Comparison of ENCODE assay signal across 17 cellular contexts in genomic region chr22:23244690-23245044, GRCh38.
DNase-seq lines count a peak whose midpoint lies in the region; ATAC-seq and TF ChIP-seq lines count a peak whose summit lies in the region.
"Had no signal": no experiment of that assay in that cellular context is flagged by ENCODE, and none has a peak within 500 bp of the region (broad histone marks: within the 10 kb centered on the region; RNA-seq: fewer than 3 reads in every experiment).

No MANE protein-coding gene starts in this region.

- H3K36me3 Mint-ChIP-seq in activated naive CD4-positive, alpha-beta T cell treated with anti-CD3 and anti-CD28 coated beads, Interleukin-2, amount 50 U/mL, for 24 hours, result peaks cover 3% of the 10 kb centered on the region
- peaks cover 1% of the 10 kb centered on the region for H3K36me3 Mint-ChIP-seq in activated CD8-positive, alpha-beta T cell treated with anti-CD3 and anti-CD28 coated beads, Interleukin-2, amount 10 ng/mL, durations not matched to agents 7 days and 5 days (ENCODE audit: low read depth)

- H3K4me3 ChIP-seq in iPS-20b (ENCODE audit: low read length) (no peak overlapping the region), tibial artery (no peak overlapping the region)
- H3K4me3 ChIP-seq: colonic mucosa, lung, spleen, transverse colon had no signal

- no peak for ATAC-seq in activated CD8-positive, alpha-beta T cell treated with anti-CD3 and anti-CD28 coated beads, Interleukin-2, amount 10 ng/mL, durations not matched to agents 7 days and 5 days
- ATAC-seq in HG02938 (IDR thresholded peaks at IDR 0.05; ENCODE audit: unreplicated experiment), result no peak
- no peak for ATAC-seq in GM18519 (IDR thresholded peaks at IDR 0.05; ENCODE audit: low FRiP score, unreplicated experiment)
- ATAC-seq: activated CD4-positive, CD25-positive, alpha-beta regulatory T cell treated with anti-CD3 and anti-CD28 coated beads, Interleukin-2, amount 50 U/mL, for 24 hours had no signal

- H3K9me3 ChIP-seq in iPS-20b (ENCODE audit: insufficient read depth, low read depth, low read length) (no peaks in the 10 kb centered on the region), tibial artery (no peaks in the 10 kb centered on the region)
- H3K9me3 ChIP-seq: colonic mucosa, spleen, transverse colon had no signal

- H3K4me1 Mint-ChIP-seq in activated naive CD4-positive, alpha-beta T cell treated with anti-CD3 and anti-CD28 coated beads, Interleukin-2, amount 50 U/mL, for 24 hours, result peaks cover 90% of the 10 kb centered on the region
- H3K4me1 Mint-ChIP-seq in activated CD8-positive, alpha-beta T cell treated with anti-CD3 and anti-CD28 coated beads, Interleukin-2, amount 10 ng/mL, durations not matched to agents 7 days and 5 days (ENCODE audit: low read depth), result peaks cover 79% of the 10 kb centered on the region

- H3K9ac ChIP-seq in iPS-20b (ENCODE audit: low read depth, low read length), result peak overlapping the region; percentile 50; the same call in 1 of the 2 replicates

- H3K9me3 Mint-ChIP-seq in activated naive CD4-positive, alpha-beta T cell treated with anti-CD3 and anti-CD28 coated beads, Interleukin-2, amount 50 U/mL, for 24 hours, result no peaks in the 10 kb centered on the region
- H3K9me3 Mint-ChIP-seq in activated CD8-positive, alpha-beta T cell treated with anti-CD3 and anti-CD28 coated beads, Interleukin-2, amount 10 ng/mL, durations not matched to agents 7 days and 5 days (ENCODE audit: insufficient read depth), result no peaks in the 10 kb centered on the region

- POLR2A ChIA-PET in activated CD8-positive, alpha-beta T cell treated with anti-CD3 and anti-CD28 coated beads, Interleukin-2, amount 10 ng/mL, durations not matched to agents 7 days and 5 days (lab: Charles Lee), result no interaction called here

- peak overlapping the region; percentile 41 for H3K27ac Mint-ChIP-seq in activated naive CD4-positive, alpha-beta T cell treated with anti-CD3 and anti-CD28 coated beads, Interleukin-2, amount 50 U/mL, for 24 hours
- peak overlapping the region; percentile 59 for H3K27ac Mint-ChIP-seq in activated CD8-positive, alpha-beta T cell treated with anti-CD3 and anti-CD28 coated beads, Interleukin-2, amount 10 ng/mL, durations not matched to agents 7 days and 5 days

- CTCF ChIA-PET in activated CD8-positive, alpha-beta T cell treated with anti-CD3 and anti-CD28 coated beads, Interleukin-2, amount 10 ng/mL, durations not matched to agents 7 days and 5 days (lab: Charles Lee), result no interaction called here

- H3K27me3 ChIP-seq in iPS-20b (ENCODE audit: insufficient read depth, low read length) (no peaks in the 10 kb centered on the region), tibial artery (no peaks in the 10 kb centered on the region)
- H3K27me3 ChIP-seq: colonic mucosa, spleen, transverse colon had no signal

- H3K36me3 ChIP-seq in iPS-20b (ENCODE audit: insufficient read depth, low read depth, low read length) (no peaks in the 10 kb centered on the region), tibial artery (no peaks in the 10 kb centered on the region)
- H3K36me3 ChIP-seq: colonic mucosa, spleen, transverse colon had no signal

- intact Hi-C loops in tibial artery (cut with DNase I; ENCODE audit: low total_unique reads), result loop anchor here (5.0 to 10.0 kb wide), 2 partner anchors 50 to 1307 kb away; no protein-coding TSS in a partner anchor

- H3K4me1 ChIP-seq in iPS-20b (ENCODE audit: insufficient read depth, low read length) (peaks cover 45% of the 10 kb centered on the region), tibial artery (peaks cover 0 to 88% (median 45%) of the 10 kb centered on the region in 4 donors)
- H3K4me1 ChIP-seq: colonic mucosa had no signal

- no peak for DNase-seq in activated naive CD4-positive, alpha-beta T cell treated with anti-CD3 and anti-CD28 coated beads, Interleukin-2, amount 50 U/mL, for 16 hours
- DNase-seq in activated CD8-positive, alpha-beta T cell treated with anti-CD3 and anti-CD28 coated beads, Interleukin-2, amount 10 ng/mL, durations not matched to agents 7 days and 5 days, result no peak
- DNase-seq in tibial artery, result no peak
- no peak for DNase-seq in activated CD8-positive, alpha-beta memory T cell treated with anti-CD3 and anti-CD28 coated beads, Interleukin-2, amount 50 U/mL, for 48 hours
- DNase-seq: activated effector memory CD4-positive, alpha-beta T cell treated with anti-CD3 and anti-CD28 coated beads, Interleukin-2, amount 50 U/mL, for 16 hours; colonic mucosa; DMS53; NCI-H1436; occipital lobe; spleen; transverse colon had no signal

- peak overlapping the region; percentile 85 for H3K27ac ChIP-seq in iPS-20b (ENCODE audit: low read length)
- H3K27ac ChIP-seq in tibial artery, result peak overlapping the region; percentile 65 to 75
- H3K27ac ChIP-seq: colonic mucosa, transverse colon had no signal

- no peak overlapping the region for H3K4me3 Mint-ChIP-seq in activated naive CD4-positive, alpha-beta T cell treated with anti-CD3 and anti-CD28 coated beads, Interleukin-2, amount 50 U/mL, for 24 hours
- no peak overlapping the region for H3K4me3 Mint-ChIP-seq in activated CD8-positive, alpha-beta T cell treated with anti-CD3 and anti-CD28 coated beads, Interleukin-2, amount 10 ng/mL, durations not matched to agents 7 days and 5 days

- no peak for TF ChIP-seq CTCF in tibial artery (IDR thresholded peaks at IDR 0.05)

- no peaks in the 10 kb centered on the region for H3K27me3 Mint-ChIP-seq in activated naive CD4-positive, alpha-beta T cell treated with anti-CD3 and anti-CD28 coated beads, Interleukin-2, amount 50 U/mL, for 24 hours
- no peaks in the 10 kb centered on the region for H3K27me3 Mint-ChIP-seq in activated CD8-positive, alpha-beta T cell treated with anti-CD3 and anti-CD28 coated beads, Interleukin-2, amount 10 ng/mL, durations not matched to agents 7 days and 5 days (ENCODE audit: low read depth)
